In genomic region chr5:164481270-164481669, GRCh38 we compare ENCODE assay signal across 9 cellular contexts.
"Had no signal": no experiment of that assay in that cellular context is flagged by ENCODE, and none has a peak within 500 bp of the region (broad histone marks: within the 10 kb centered on the region; RNA-seq: fewer than 3 reads in every experiment).

No MANE protein-coding gene starts in this region.

- H3K27ac ChIP-seq: GM23248 had no signal

- H3K9me3 ChIP-seq: HAP-1 had no signal

- H3K4me1 ChIP-seq: HAP-1 had no signal

- H2AFZ ChIP-seq: GM23248 had no signal

- H3K4me3 ChIP-seq: GM23248, HAP-1 had no signal

- H3K9ac ChIP-seq: GM23248 had no signal

- FAIRE-seq: HTR-8/SVneo had no signal

- DNase-seq: GM23248, GOT3, H7, HFFc6, IMR-90, KBM-7 had no signal

- H3K36me3 ChIP-seq: HAP-1 had no signal

- ATAC-seq: HCT116 had no signal
